ENCODE assay signal across 1 cellular context in the genomic region with DNA sequence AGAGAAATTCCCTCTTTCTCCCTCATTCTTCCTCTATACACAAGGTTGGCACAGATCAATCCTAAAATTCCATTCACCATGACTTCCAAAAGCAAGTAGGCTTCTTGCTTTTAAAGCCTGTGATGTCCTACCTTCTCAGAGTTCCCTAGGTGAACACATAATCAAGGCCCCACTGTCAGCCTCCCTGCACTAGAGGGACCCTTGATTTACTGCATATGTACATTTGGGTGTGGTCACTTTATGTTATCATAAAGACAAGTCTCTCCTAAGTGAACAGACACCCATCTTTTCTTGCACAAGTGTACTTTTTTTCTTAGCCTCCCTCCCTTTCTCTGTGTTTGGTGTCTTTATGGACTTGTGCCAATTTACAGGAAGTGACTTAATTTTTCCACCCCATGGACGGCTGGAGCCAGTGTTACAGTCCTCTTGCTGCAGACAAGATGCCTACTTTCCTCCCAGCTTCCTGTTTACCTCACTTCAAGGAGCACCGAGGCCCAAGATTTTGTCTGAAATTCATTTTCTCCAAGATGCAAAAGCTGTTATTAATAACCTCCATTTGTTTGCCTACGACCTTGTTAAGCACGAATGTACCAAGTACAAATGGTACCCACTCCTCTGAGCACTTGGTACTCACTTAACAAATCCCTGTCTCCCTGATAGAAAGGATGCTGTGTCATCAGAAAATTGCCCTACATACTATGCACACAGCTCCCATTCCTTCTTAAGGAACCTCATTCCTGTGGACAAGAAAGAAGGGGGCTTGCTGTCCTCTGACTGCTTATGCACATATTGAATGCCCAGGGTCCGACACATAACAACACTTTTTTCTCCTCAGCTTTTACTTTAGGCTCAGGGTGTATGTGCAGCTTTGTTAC.
TF ChIP-seq lines count a peak whose summit lies in the region.

No MANE protein-coding gene starts in this region.

TF ChIP-seq in K562, 482 proteins besides CTCF, POLR2A, EP300 and RAD21 (continued from another document):
- TF ChIP-seq, protein P1, sequence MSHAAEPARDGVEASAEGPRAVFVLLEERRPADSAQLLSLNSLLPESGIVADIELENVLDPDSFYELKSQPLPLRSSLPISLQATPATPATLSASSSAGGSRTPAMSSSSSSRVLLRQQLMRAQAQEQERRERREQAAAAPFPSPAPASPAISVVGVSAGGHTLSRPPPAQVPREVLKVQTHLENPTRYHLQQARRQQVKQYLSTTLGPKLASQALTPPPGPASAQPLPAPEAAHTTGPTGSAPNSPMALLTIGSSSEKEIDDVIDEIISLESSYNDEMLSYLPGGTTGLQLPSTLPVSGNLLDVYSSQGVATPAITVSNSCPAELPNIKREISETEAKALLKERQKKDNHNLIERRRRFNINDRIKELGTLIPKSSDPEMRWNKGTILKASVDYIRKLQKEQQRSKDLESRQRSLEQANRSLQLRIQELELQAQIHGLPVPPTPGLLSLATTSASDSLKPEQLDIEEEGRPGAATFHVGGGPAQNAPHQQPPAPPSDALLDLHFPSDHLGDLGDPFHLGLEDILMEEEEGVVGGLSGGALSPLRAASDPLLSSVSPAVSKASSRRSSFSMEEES (CRISPR knock-in tag; IDR thresholded peaks at IDR 0.05) = no peak
- TF ChIP-seq ASH1L (IDR thresholded peaks at IDR 0.05; ENCODE audit: borderline replicate concordance, low read depth, partially characterized antibody) (no peak), ZBED1 (IDR thresholded peaks at IDR 0.05) (no peak), ZNF316 (IDR thresholded peaks at IDR 0.05) (peak; percentile 65), TCF7 (IDR thresholded peaks at IDR 0.05; ENCODE audit: borderline replicate concordance) (no peak), TBL1XR1 (IDR thresholded peaks at IDR 0.05; ENCODE audit: low read length in 2 of 2) (no peak), PHB2 (IDR thresholded peaks at IDR 0.05; ENCODE audit: low read depth) (no peak), CEBPG (CRISPR knock-in tag; IDR thresholded peaks at IDR 0.05) (no peak), CEBPG (tag; conservative IDR thresholded peaks at IDR 0.05 in 1 of 2, IDR thresholded peaks at IDR 0.05 in 1 of 2) (0 out of 4 replicates have a peak, but pooled peaks of 1 of the 2 experiments have one; percentile 30), MEIS2 (IDR thresholded peaks at IDR 0.05; ENCODE audit: partially characterized antibody) (peak; percentile 53), GABPA (tag; conservative IDR thresholded peaks at IDR 0.05; ENCODE audit: low read depth) (peak; percentile 58), CCAR2 (IDR thresholded peaks at IDR 0.05; ENCODE audit: low read depth, low read length) (no peak), FOSL1 (tag; conservative IDR thresholded peaks at IDR 0.05) (0 out of 2 replicates have a peak, but pooled peaks have one; percentile 25), MAFG (tag; conservative IDR thresholded peaks at IDR 0.05) (peak; percentile 72), TEAD4 (IDR thresholded peaks at IDR 0.05; ENCODE audit: low read length) (no peak), TEAD4 (CRISPR knock-in tag; IDR thresholded peaks at IDR 0.05; ENCODE audit: borderline replicate concordance) (no peak), LARP7 (IDR thresholded peaks at IDR 0.05) (no peak)
- TF ChIP-seq, protein P2, sequence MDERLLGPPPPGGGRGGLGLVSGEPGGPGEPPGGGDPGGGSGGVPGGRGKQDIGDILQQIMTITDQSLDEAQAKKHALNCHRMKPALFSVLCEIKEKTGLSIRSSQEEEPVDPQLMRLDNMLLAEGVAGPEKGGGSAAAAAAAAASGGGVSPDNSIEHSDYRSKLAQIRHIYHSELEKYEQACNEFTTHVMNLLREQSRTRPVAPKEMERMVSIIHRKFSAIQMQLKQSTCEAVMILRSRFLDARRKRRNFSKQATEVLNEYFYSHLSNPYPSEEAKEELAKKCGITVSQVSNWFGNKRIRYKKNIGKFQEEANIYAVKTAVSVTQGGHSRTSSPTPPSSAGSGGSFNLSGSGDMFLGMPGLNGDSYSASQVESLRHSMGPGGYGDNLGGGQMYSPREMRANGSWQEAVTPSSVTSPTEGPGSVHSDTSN (CRISPR knock-in tag; IDR thresholded peaks at IDR 0.05; ENCODE audit: low read depth) = no peak
- TF ChIP-seq, protein P2 (tag; conservative IDR thresholded peaks at IDR 0.05; ENCODE audit: low read depth) = 0 out of 2 replicates have a peak, but pooled peaks have one; percentile 51
- TF ChIP-seq, protein P3, sequence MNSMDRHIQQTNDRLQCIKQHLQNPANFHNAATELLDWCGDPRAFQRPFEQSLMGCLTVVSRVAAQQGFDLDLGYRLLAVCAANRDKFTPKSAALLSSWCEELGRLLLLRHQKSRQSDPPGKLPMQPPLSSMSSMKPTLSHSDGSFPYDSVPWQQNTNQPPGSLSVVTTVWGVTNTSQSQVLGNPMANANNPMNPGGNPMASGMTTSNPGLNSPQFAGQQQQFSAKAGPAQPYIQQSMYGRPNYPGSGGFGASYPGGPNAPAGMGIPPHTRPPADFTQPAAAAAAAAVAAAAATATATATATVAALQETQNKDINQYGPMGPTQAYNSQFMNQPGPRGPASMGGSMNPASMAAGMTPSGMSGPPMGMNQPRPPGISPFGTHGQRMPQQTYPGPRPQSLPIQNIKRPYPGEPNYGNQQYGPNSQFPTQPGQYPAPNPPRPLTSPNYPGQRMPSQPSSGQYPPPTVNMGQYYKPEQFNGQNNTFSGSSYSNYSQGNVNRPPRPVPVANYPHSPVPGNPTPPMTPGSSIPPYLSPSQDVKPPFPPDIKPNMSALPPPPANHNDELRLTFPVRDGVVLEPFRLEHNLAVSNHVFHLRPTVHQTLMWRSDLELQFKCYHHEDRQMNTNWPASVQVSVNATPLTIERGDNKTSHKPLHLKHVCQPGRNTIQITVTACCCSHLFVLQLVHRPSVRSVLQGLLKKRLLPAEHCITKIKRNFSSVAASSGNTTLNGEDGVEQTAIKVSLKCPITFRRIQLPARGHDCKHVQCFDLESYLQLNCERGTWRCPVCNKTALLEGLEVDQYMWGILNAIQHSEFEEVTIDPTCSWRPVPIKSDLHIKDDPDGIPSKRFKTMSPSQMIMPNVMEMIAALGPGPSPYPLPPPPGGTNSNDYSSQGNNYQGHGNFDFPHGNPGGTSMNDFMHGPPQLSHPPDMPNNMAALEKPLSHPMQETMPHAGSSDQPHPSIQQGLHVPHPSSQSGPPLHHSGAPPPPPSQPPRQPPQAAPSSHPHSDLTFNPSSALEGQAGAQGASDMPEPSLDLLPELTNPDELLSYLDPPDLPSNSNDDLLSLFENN (IDR thresholded peaks at IDR 0.05; ENCODE audit: low read depth in 2 of 2, low read length in 2 of 2) = no peak
TF ChIP-seq in K562: peak in this region for 13.
